In genomic region chr1:205456383-205456867, GRCh38 we compare ENCODE assay signal across 9 cellular contexts. TPM values are rescaled to one million over a fixed set of nuclear protein-coding genes. Genes with fewer than 3 reads are reported as not detected.
DNase-seq lines count a peak whose midpoint lies in the region; ATAC-seq and TF ChIP-seq lines count a peak whose summit lies in the region.
"Had no signal": no experiment of that assay in that cellular context is flagged by ENCODE, and none has a peak within 500 bp of the region (broad histone marks: within the 10 kb centered on the region; RNA-seq: fewer than 3 reads in every experiment).

No MANE protein-coding gene starts in this region.

- no peak overlapping the region for H3K9ac ChIP-seq in SK-N-SH

- H3K4me3 ChIP-seq in SK-N-SH (ENCODE audit: low read depth in 2 of 2, low read length in 1 of 2) (no peak overlapping the region), gastrocnemius medialis (peak overlapping the region in 3 of 4 donors; percentile 14 to 48 (median 19))

- TF ChIP-seq POLR2A in gastrocnemius medialis (IDR thresholded peaks at IDR 0.05), result no peak

- in situ Hi-C loops in gastrocnemius medialis (cut with MboI; ENCODE audit: low sequenced_read_pairs in 4 of 4), result no loop called here

- no peak overlapping the region; the same call in 1 of the 2 replicates for H3K4me2 ChIP-seq in SK-N-SH

- H3K36me3 ChIP-seq in SK-N-SH (replicated peaks in 1 of 2; ENCODE audit: control insufficient read depth in 1 of 2, insufficient read depth in 2 of 2, low read length in 1 of 2) (no peaks in the 10 kb centered on the region), gastrocnemius medialis (no peaks in the 10 kb centered on the region)

- CTCF ChIA-PET in SK-N-SH (lab: Yijun Ruan, JAX), result interaction anchor here (0.6 to 3.3 kb wide), 13 partner anchors 9 to 893 kb away, joined by 3 to 16 read pairs (median 3); no protein-coding TSS in a partner anchor

- H4K20me1 ChIP-seq in SK-N-SH (ENCODE audit: insufficient read depth), result no peaks in the 10 kb centered on the region

- TF ChIP-seq CTCF in SK-N-SH (IDR thresholded peaks at IDR 0.05), result no peak
- TF ChIP-seq CTCF in gastrocnemius medialis (IDR thresholded peaks at IDR 0.05 in 4 of 5, conservative IDR thresholded peaks at IDR 0.05 in 1 of 5), result no peak

- no peak for TF ChIP-seq RAD21 in SK-N-SH (IDR thresholded peaks at IDR 0.05; ENCODE audit: low read length)

- no peak for TF ChIP-seq EP300 in SK-N-SH (IDR thresholded peaks at IDR 0.05; ENCODE audit: borderline replicate concordance in 1 of 2, low read depth in 1 of 2, low read length in 1 of 2)

- no peak overlapping the region for H2AFZ ChIP-seq in SK-N-SH (ENCODE audit: low read depth)

- no peaks in the 10 kb centered on the region for H3K79me2 ChIP-seq in SK-N-SH (ENCODE audit: insufficient read depth)

- intact Hi-C loops in gastrocnemius medialis (cut with DNase I; ENCODE audit: low total_unique reads), result no loop called here

- POLR2A ChIA-PET in SK-N-SH (lab: Yijun Ruan, JAX), result no interaction called here

- H3F3A ChIP-seq in SK-N-SH (replicated peaks; ENCODE audit: insufficient read depth), result no peaks in the 10 kb centered on the region

- H3K27me3 ChIP-seq in SK-N-SH (ENCODE audit: insufficient read depth), result peaks cover 78% of the 10 kb centered on the region
- H3K27me3 ChIP-seq in gastrocnemius medialis, result peaks cover 69 to 84% (median 82%) of the 10 kb centered on the region in 3 donors

- H3K9me3 ChIP-seq in SK-N-SH, result no peaks in the 10 kb centered on the region
- no peaks in the 10 kb centered on the region for H3K9me3 ChIP-seq in gastrocnemius medialis

- no peak for ATAC-seq in SK-N-SH treated with all-trans-retinoic acid at 6 μM for 48 hours
- peak; percentile 12 for ATAC-seq in esophagus mucosa
- ATAC-seq in gastrocnemius medialis, result no peak
- no peak for ATAC-seq in GM19452 (IDR thresholded peaks at IDR 0.05; ENCODE audit: unreplicated experiment)
- ATAC-seq in HG03342 (IDR thresholded peaks at IDR 0.05; ENCODE audit: unreplicated experiment), result no peak

- H3K27ac ChIP-seq in SK-N-SH (ENCODE audit: low read depth in 2 of 2, low read length in 1 of 2), result no peak overlapping the region
- no peak overlapping the region for H3K27ac ChIP-seq in gastrocnemius medialis

- H3K4me1 ChIP-seq in SK-N-SH (ENCODE audit: control insufficient read depth in 1 of 2, insufficient read depth in 2 of 2, low read depth in 1 of 2, low read length in 1 of 2) (no peaks in the 10 kb centered on the region; a peak in 1 of 4 replicates), gastrocnemius medialis (peaks cover 0 to 9% of the 10 kb centered on the region in 2 donors)

- no peaks in the 10 kb centered on the region for H3K9me2 ChIP-seq in SK-N-SH

- WGBS in SK-N-SH (ENCODE audit: low lambda C conversion rate), result 3% methylated on average over 36 of the region's 47 CpGs

- DNase-seq in SK-N-SH (peak; percentile 59), NCI-H82 treated with DMSO at 0.1 percent for 48 hours (lab: John Stamatoyannopoulos, UW; ENCODE audit: unreplicated experiment) (peak; percentile 23), gastrocnemius medialis (no peak), HPDE6-E6E7 (ENCODE audit: extremely low spot score) (no peak)

TF ChIP-seq in SK-N-SH, 30 proteins besides CTCF, POLR2A, EP300 and RAD21 (continues in another document):
- TF ChIP-seq ELF1 (IDR thresholded peaks at IDR 0.05), result no peak
- TF ChIP-seq IRF3 (IDR thresholded peaks at IDR 0.05; ENCODE audit: low read depth, low read length), result no peak
- no peak for TF ChIP-seq GABPA (IDR thresholded peaks at IDR 0.05; ENCODE audit: low read depth)
- no peak for TF ChIP-seq MEF2A (IDR thresholded peaks at IDR 0.05; ENCODE audit: borderline replicate concordance, low read depth)
- TF ChIP-seq TEAD4 (IDR thresholded peaks at IDR 0.05; ENCODE audit: borderline replicate concordance, insufficient read depth), result no peak
- no peak for TF ChIP-seq REST (IDR thresholded peaks at IDR 0.05; ENCODE audit: low read depth, low read length)

TF ChIP-seq in SK-N-SH treated with all-trans-retinoic acid at 6 μM for 48 hours, 23 proteins besides CTCF, POLR2A, EP300 and RAD21:
- TF ChIP-seq TSHZ2 (CRISPR knock-in tag; IDR thresholded peaks at IDR 0.05), result no peak
- TF ChIP-seq ZNF8 (CRISPR knock-in tag; IDR thresholded peaks at IDR 0.05), result no peak
- TF ChIP-seq ZNF565 (CRISPR knock-in tag; conservative IDR thresholded peaks at IDR 0.05; ENCODE audit: low read depth), result no peak
- TF ChIP-seq ISL1 (CRISPR knock-in tag; IDR thresholded peaks at IDR 0.05), result no peak
- no peak for TF ChIP-seq PPARA (CRISPR knock-in tag; IDR thresholded peaks at IDR 0.05; ENCODE audit: borderline replicate concordance)
- no peak for TF ChIP-seq PATZ1 (CRISPR knock-in tag; IDR thresholded peaks at IDR 0.05; ENCODE audit: borderline replicate concordance)
- no peak for TF ChIP-seq ARNTL (CRISPR knock-in tag; IDR thresholded peaks at IDR 0.05; ENCODE audit: borderline replicate concordance, low read depth)
- no peak for TF ChIP-seq ZC3H10 (CRISPR knock-in tag; IDR thresholded peaks at IDR 0.05)
- no peak for TF ChIP-seq RARB (CRISPR knock-in tag; IDR thresholded peaks at IDR 0.05)
- TF ChIP-seq ZNF70 (CRISPR knock-in tag; IDR thresholded peaks at IDR 0.05), result no peak
- TF ChIP-seq TOX (CRISPR knock-in tag; IDR thresholded peaks at IDR 0.05; ENCODE audit: borderline replicate concordance), result no peak
- TF ChIP-seq SNAI2 (CRISPR knock-in tag; IDR thresholded peaks at IDR 0.05), result no peak
- TF ChIP-seq ZFP3 (CRISPR knock-in tag; IDR thresholded peaks at IDR 0.05), result no peak
TF ChIP-seq in SK-N-SH treated with all-trans-retinoic acid at 6 μM for 48 hours: peak in this region for 0.

RNA-seq across cellular contexts. Expression of gene BLACAT1, which starts 0.6 kb away (rescaled TPM):
- not detected in 2 replicates for polyA plus RNA-seq in SK-N-SH (2012; rRNA removed)
- not detected in 2 replicates for polyA plus RNA-seq in SK-N-SH (2012; cell fraction: cytosol; rRNA removed)
- 0.04 TPM in 1 of 2 replicates, not detected in the other for polyA plus RNA-seq in SK-N-SH (2012; cell fraction: nucleus; rRNA removed)
- 2.1 TPM for total RNA-seq in esophagus mucosa
- total RNA-seq in gastrocnemius medialis, result not detected
- total RNA-seq: glomerular endothelial cell had no signal

RNA-seq across cellular contexts. Expression of gene LEMD1, which starts 34.6 kb away (rescaled TPM):
- not detected in 2 replicates for polyA plus RNA-seq in SK-N-SH (2012; rRNA removed)
- not detected in 2 replicates for polyA plus RNA-seq in SK-N-SH (2012; cell fraction: cytosol; rRNA removed)
- not detected in 2 replicates for polyA plus RNA-seq in SK-N-SH (2012; cell fraction: nucleus; rRNA removed)
- total RNA-seq in esophagus mucosa (6.1 TPM), gastrocnemius medialis (not detected)
- total RNA-seq: glomerular endothelial cell had no signal

RNA-seq across cellular contexts. Expression of gene CDK18, which starts 48.0 kb away (rescaled TPM):
- 2.5 and 3.1 TPM in 2 replicates for polyA plus RNA-seq in SK-N-SH (2012; rRNA removed)
- 0.80 and 1.3 TPM in 2 replicates for polyA plus RNA-seq in SK-N-SH (2012; cell fraction: cytosol; rRNA removed)
- 10.6 and 12.1 TPM in 2 replicates for polyA plus RNA-seq in SK-N-SH (2012; cell fraction: nucleus; rRNA removed)
- total RNA-seq in esophagus mucosa, result 3.5 TPM
- 1 to 10 TPM; 1.2 to 4.6 (median 1.5) TPM for total RNA-seq in gastrocnemius medialis

Comparison
In these comparisons a context has a peak if more than half of its experiments do, and no peak if none do; other contexts are left out.
1. DNase-seq: peak in SK-N-SH (single experiment) and NCI-H82 treated with DMSO at 0.1 percent for 48 hours (single experiment); none in gastrocnemius medialis (0 of 2) and HPDE6-E6E7 (single experiment).
2. H3K4me3 ChIP-seq: peak in gastrocnemius medialis (3 of 4); none in SK-N-SH (0 of 2).